ENCODE assay signal across 18 cellular contexts in genomic region chr1:179951383-179952144, GRCh38. TPM values are rescaled to one million over a fixed set of nuclear protein-coding genes. Genes with fewer than 3 reads are reported as not detected.
DNase-seq lines count a peak whose midpoint lies in the region; ATAC-seq, FAIRE-seq and TF ChIP-seq lines count a peak whose summit lies in the region.
"Had no signal": no experiment of that assay in that cellular context is flagged by ENCODE, and none has a peak within 500 bp of the region (broad histone marks: within the 10 kb centered on the region; RNA-seq: fewer than 3 reads in every experiment).

No MANE protein-coding gene starts in this region.

- peaks cover 17% of the 10 kb centered on the region for H3K4me1 Mint-ChIP-seq in endothelial cell (ENCODE audit: unreplicated experiment)

- H3K9ac ChIP-seq in HepG2 (ENCODE audit: insufficient read depth, low read depth, low read length) = no peak overlapping the region

- no peak for TF ChIP-seq RAD21 in HepG2 (CRISPR knock-in tag; IDR thresholded peaks at IDR 0.05)

- no peak for FAIRE-seq in HepG2 (lab: Jason Lieb, UNC)
- FAIRE-seq: TTC549 had no signal

- CTCF ChIA-PET in HepG2 (lab: Yijun Ruan, JAX; ENCODE audit: low intra/inter-chr PET ratio, low total read pairs) = no interaction called here
- CTCF ChIA-PET in OCI-LY7 (lab: Charles Lee; ENCODE audit: unreplicated experiment) = interaction anchor here (1.1 kb wide), 1 partner anchor 217 kb away, joined by 4 read pairs; no protein-coding TSS in a partner anchor

- H3K4me1 ChIP-seq in HepG2 (ENCODE audit: insufficient read depth, low read length) (0 out of 2 replicates have a peak, but pooled peaks cover 7% of the 10 kb centered on the region), right lobe of liver (peaks cover 0 to 15% (median 2%) of the 10 kb centered on the region in 4 donors), OCI-LY7 (ENCODE audit: insufficient read depth, low read length, poor library complexity, severe bottlenecking) (peaks cover 30% of the 10 kb centered on the region)

- intact Hi-C loops in HepG2 (cut with micrococcal nuclease; ENCODE audit: unreplicated experiment) = loop anchor here (10.0 kb wide), 2 partner anchors 73 to 203 kb away; partner anchors contain the start of gene QSOX1
- intact Hi-C loops in right lobe of liver (cut with DNase I) = no loop called here
- intact Hi-C loops in OCI-LY7 (cut with micrococcal nuclease; ENCODE audit: unreplicated experiment) = loop anchor here (10.0 kb wide), 2 partner anchors 203 to 917 kb away; partner anchors contain the start of gene QSOX1
- intact Hi-C loops in head of caudate nucleus (cut with DNase I) = loop anchor here (5.0 to 10.0 kb wide), 2 partner anchors 69 to 223 kb away; partner anchors contain the start of gene TOR1AIP1

- H3K27ac Mint-ChIP-seq in endothelial cell (ENCODE audit: unreplicated experiment) = peak overlapping the region; percentile 33
- H3K27ac Mint-ChIP-seq: GM23338 had no signal

- H4K20me1 ChIP-seq in HepG2 (ENCODE audit: insufficient read depth, low read length) (peaks cover 7% of the 10 kb centered on the region; the same call in 1 of the 2 replicates), OCI-LY7 (ENCODE audit: insufficient read depth, low read length) (peaks cover 13% of the 10 kb centered on the region; the same call in 1 of the 2 replicates)

- TF ChIP-seq CTCF in HepG2 (CRISPR knock-in tag; IDR thresholded peaks at IDR 0.05) = no peak
- TF ChIP-seq CTCF in right lobe of liver (IDR thresholded peaks at IDR 0.05) = no peak
- no peak for TF ChIP-seq CTCF in OCI-LY7 (conservative IDR thresholded peaks at IDR 0.05; ENCODE audit: low read length)
- no peak for TF ChIP-seq CTCF in endothelial cell (IDR thresholded peaks at IDR 0.05; ENCODE audit: unreplicated experiment)

- H3K27ac ChIP-seq in HepG2 (ENCODE audit: extremely low read length, insufficient read depth, low read length) (no peak overlapping the region), right lobe of liver (no peak overlapping the region), OCI-LY7 (ENCODE audit: low read depth, low read length, poor library complexity, severe bottlenecking) (peak overlapping the region; percentile 15)
- H3K27ac ChIP-seq: cardiac muscle cell, thyroid gland had no signal

- WGBS in HepG2 (ENCODE audit: low lambda C conversion rate) = 68% methylated on average over 10 of the region's 10 CpGs
- WGBS in right lobe of liver (ENCODE audit: insufficient coverage, low coverage, low lambda C conversion rate, missing lambda C conversion rate) = 72% methylated on average over 10 of the region's 10 CpGs

- ATAC-seq in HepG2 = no peak
- no peak for ATAC-seq in right lobe of liver
- ATAC-seq: activated naive CD4-positive, alpha-beta T cell treated with anti-CD3 and anti-CD28 coated beads, Interleukin-2, amount 50 U/mL, for 72 hours; GM23338; left lung had no signal

- no peaks in the 10 kb centered on the region for H3K9me3 ChIP-seq in HepG2 (ENCODE audit: low read length)
- no peaks in the 10 kb centered on the region for H3K9me3 ChIP-seq in right lobe of liver
- no peaks in the 10 kb centered on the region for H3K9me3 ChIP-seq in OCI-LY7 (ENCODE audit: low read length)
- H3K9me3 ChIP-seq: left lung, thyroid gland had no signal

- H3K4me2 ChIP-seq in HepG2 (ENCODE audit: low read depth, low read length) = no peak overlapping the region
- peak overlapping the region; percentile 45 for H3K4me2 ChIP-seq in OCI-LY7 (ENCODE audit: low read length)
- H3K4me2 ChIP-seq: GM23338 had no signal

- H3K4me3 ChIP-seq in HepG2 (replicated peaks in 1 of 3; ENCODE audit: insufficient read depth in 1 of 3, low read depth in 2 of 3, low read length in 3 of 3) = no peak overlapping the region
- H3K4me3 ChIP-seq in right lobe of liver = no peak overlapping the region
- H3K4me3 ChIP-seq in OCI-LY7 (ENCODE audit: low read depth, low read length, poor library complexity, severe bottlenecking) = no peak overlapping the region
- H3K4me3 ChIP-seq: cardiac muscle cell, GM23338, left lung, thyroid gland had no signal

- BruUV-seq in HepG2 (replicated peaks; lab: Mats Ljungman, UMichigan) (no TSS peak), OCI-LY7 (replicated peaks; lab: Mats Ljungman, UMichigan) (no TSS peak)

- in situ Hi-C loops in HepG2 (cut with HindIII; ENCODE audit: extremely low pct_ligation_motif_present, low pct_unique_long_range_greater_than_20kb) = no loop called here

- no peak for TF ChIP-seq EP300 in HepG2 (IDR thresholded peaks at IDR 0.05; ENCODE audit: low read depth in 2 of 2, low read length in 2 of 2)
- TF ChIP-seq EP300 in HepG2 (CRISPR knock-in tag; IDR thresholded peaks at IDR 0.05; ENCODE audit: borderline replicate concordance) = no peak

- no peaks in the 10 kb centered on the region for H3K36me3 Mint-ChIP-seq in endothelial cell (ENCODE audit: low read depth, unreplicated experiment)

- H3K27me3 Mint-ChIP-seq in endothelial cell (ENCODE audit: unreplicated experiment) = peaks cover 8% of the 10 kb centered on the region

- no peaks in the 10 kb centered on the region for H3K9me2 ChIP-seq in OCI-LY7 (ENCODE audit: insufficient read depth, low read length)

- H3K36me3 ChIP-seq in HepG2 (replicated peaks in 1 of 2; ENCODE audit: control insufficient read depth in 1 of 2, insufficient read depth in 2 of 2, low read length in 2 of 2) = no peaks in the 10 kb centered on the region
- no peaks in the 10 kb centered on the region for H3K36me3 ChIP-seq in right lobe of liver
- H3K36me3 ChIP-seq in OCI-LY7 (ENCODE audit: insufficient read depth, low read length) = no peaks in the 10 kb centered on the region
- H3K36me3 ChIP-seq: cardiac muscle cell, left lung, thyroid gland had no signal

- H3K27me3 ChIP-seq in HepG2 (ENCODE audit: control insufficient read depth in 1 of 2, insufficient read depth in 2 of 2, low read length in 2 of 2) = no peaks in the 10 kb centered on the region; a peak in 2 of 5 replicates
- no peaks in the 10 kb centered on the region for H3K27me3 ChIP-seq in right lobe of liver
- H3K27me3 ChIP-seq: cardiac muscle cell, left lung, thyroid gland had no signal

- DNase-seq in HepG2 (ENCODE audit: low spot score) (no peak), right lobe of liver (no peak), OCI-LY7 (ENCODE audit: low spot score) (peak; percentile 10), endothelial cell (ENCODE audit: low spot score) (no peak), head of caudate nucleus (no peak), COLO829 (ENCODE audit: low spot score) (no peak), mucosa of gallbladder (ENCODE audit: low spot score) (no peak)
- DNase-seq in activated naive CD4-positive, alpha-beta T cell treated with Interleukin-2 at 50 U/mL for 16 hours = no peak
- DNase-seq: DMS53, left lung, MM.1S, NCI-H774, Right ventricle myocardium superior, thyroid gland had no signal

- H3K9me3 Mint-ChIP-seq in endothelial cell (ENCODE audit: unreplicated experiment) = no peaks in the 10 kb centered on the region
- H3K9me3 Mint-ChIP-seq: GM23338 had no signal

- no peak overlapping the region for H3K4me3 Mint-ChIP-seq in endothelial cell (ENCODE audit: unreplicated experiment)
- H3K4me3 Mint-ChIP-seq: GM23338 had no signal

- peaks cover 19% of the 10 kb centered on the region for H3K79me2 ChIP-seq in HepG2 (ENCODE audit: insufficient read depth, low read length)
- H3K79me2 ChIP-seq in OCI-LY7 (ENCODE audit: insufficient read depth, low read depth, low read length) = peaks cover 18% of the 10 kb centered on the region

- H2AFZ ChIP-seq in HepG2 (ENCODE audit: low read length) = no peak overlapping the region
- peak overlapping the region; percentile 98 for H2AFZ ChIP-seq in OCI-LY7 (ENCODE audit: low read length)
- H2AFZ ChIP-seq: GM23338 had no signal

- POLR2A ChIA-PET in HepG2 (lab: Yijun Ruan, JAX) = no interaction called here
- POLR2A ChIA-PET in OCI-LY7 (lab: Charles Lee) = interaction anchor here (0.7 to 2.4 kb wide), 9 partner anchors 11 to 514 kb away, joined by 3 to 11 read pairs (median 3); partner anchors contain the start of gene TOR1AIP1

- TF ChIP-seq POLR2A in HepG2 (IDR thresholded peaks at IDR 0.05; ENCODE audit: insufficient read depth in 1 of 2, low read depth in 2 of 2, low read length in 2 of 2) = no peak
- no peak for TF ChIP-seq POLR2A in right lobe of liver (IDR thresholded peaks at IDR 0.05)

RNA-seq across cellular contexts. Expression of gene CEP350, which starts 3.0 kb away (rescaled TPM):
- total RNA-seq in HepG2 (2016; rRNA removed; fragmentation: Illumina TruSeq; extraction: Trizol) (35.9 and 46.6 TPM in 2 replicates), right lobe of liver (10 to 100 TPM; 15.6 to 24.6 (median 21.3) TPM), OCI-LY7 (2022) (54.2 and 57.5 TPM in 2 replicates), endothelial cell (ENCODE audit: unreplicated experiment) (39.2 TPM), mucosa of gallbladder (48.4 TPM)
- total RNA-seq in HepG2 (2016; cell fraction: cytosol; rRNA removed; fragmentation: Illumina TruSeq; extraction: Trizol; ENCODE audit: low read depth) = 13.1 and 13.7 TPM in 2 replicates
- total RNA-seq in HepG2 (2016; cell fraction: insoluble cytoplasmic fraction; rRNA removed; fragmentation: Illumina TruSeq; extraction: Trizol) = 32.1 and 46.7 TPM in 2 replicates
- 15.1 and 16.1 TPM in 2 replicates for total RNA-seq in HepG2 (2016; cell fraction: membrane; rRNA removed; fragmentation: Illumina TruSeq; extraction: Trizol)
- 45.6 and 46.3 TPM in 2 replicates for total RNA-seq in HepG2 (2016; cell fraction: nucleus; rRNA removed; fragmentation: Illumina TruSeq; extraction: Trizol)
- polyA plus RNA-seq in HepG2 (2011; rRNA removed) = 6.1 and 7.6 TPM in 2 replicates
- 3.3 and 5.5 TPM in 2 replicates for polyA plus RNA-seq in HepG2 (2011; cell fraction: cytosol; rRNA removed)
- 5.1 and 6.1 TPM in 2 replicates for polyA plus RNA-seq in HepG2 (2011; cell fraction: nucleus; rRNA removed)
- 10.6 and 13.8 TPM in 2 replicates for polyA plus RNA-seq in HepG2 (2012)
- polyA plus RNA-seq in HepG2 (2016; cell fraction: cytosol; fragmentation: Illumina TruSeq; extraction: Trizol; ENCODE audit: low read depth) = 0.24 and 0.28 TPM in 2 replicates
- 13.0 and 15.4 TPM in 2 replicates for polyA plus RNA-seq in HepG2 (2016; cell fraction: insoluble cytoplasmic fraction; fragmentation: Illumina TruSeq; extraction: Trizol; ENCODE audit: low read depth)
- 1.1 TPM in 2 replicates for polyA plus RNA-seq in HepG2 (2016; cell fraction: membrane; fragmentation: Illumina TruSeq; extraction: Trizol; ENCODE audit: low read depth)
- polyA plus RNA-seq in HepG2 (2016; cell fraction: nucleus; fragmentation: Illumina TruSeq; extraction: Trizol; ENCODE audit: insufficient read depth, low read depth) = 17.2 and 17.7 TPM in 2 replicates
- 14.7 and 47.0 TPM in 2 replicates for polyA minus RNA-seq in HepG2 (2011; rRNA and poly(A)+ RNA removed; ENCODE audit: low replicate concordance)
- polyA minus RNA-seq in HepG2 (2011; cell fraction: cytosol; rRNA and poly(A)+ RNA removed) = 26.8 and 27.3 TPM in 2 replicates
- 52.7 and 66.4 TPM in 2 replicates for polyA minus RNA-seq in HepG2 (2011; cell fraction: nucleus; rRNA and poly(A)+ RNA removed)
- 48.6 and 51.9 TPM in 2 replicates for total RNA-seq in OCI-LY7 (2014; rRNA removed; shearing (Covaris generic))

Comparison
In these comparisons a context has a peak if more than half of its experiments do, and no peak if none do; other contexts are left out.
1. intact Hi-C loops: an anchor here in HepG2 (10.0 kb wide), OCI-LY7 (10.0 kb wide) and head of caudate nucleus (5.0 to 10.0 kb wide); none called in right lobe of liver.